27 cellular contexts compared by ENCODE assay signal in genomic region chr4:17230727-17231126, GRCh38.
"Had no signal": no experiment of that assay in that cellular context is flagged by ENCODE, and none has a peak within 500 bp of the region (broad histone marks: within the 10 kb centered on the region; RNA-seq: fewer than 3 reads in every experiment).

No MANE protein-coding gene starts in this region.

- H3K36me3 ChIP-seq: heart right ventricle, left lung, lower lobe of right lung, spleen, tibial artery, upper lobe of left lung, uterus had no signal

- H3K9me3 ChIP-seq: lower lobe of right lung, psoas muscle, tibial artery, upper lobe of left lung, uterus had no signal

- H3K27ac ChIP-seq: left lung, lower lobe of right lung, psoas muscle, spleen, upper lobe of left lung had no signal

- H3K27me3 Mint-ChIP-seq: memory B cell; stimulated activated memory B cell treated with anti-CD40 and anti-IgM and Interleukin-4, amounts not matched to agents 10 μg/mL and 1 μg/mL and 100 μg/mL, for 72 hours had no signal

- H3K27ac Mint-ChIP-seq: endodermal cell; memory B cell; mesothelial cell of epicardium; natural killer cell; stimulated activated memory B cell treated with anti-CD40 and anti-IgM and Interleukin-4, amounts not matched to agents 10 μg/mL and 1 μg/mL and 100 μg/mL, for 72 hours; stimulated activated naive CD8-positive, alpha-beta T cell treated with anti-CD3 and anti-CD28 coated beads, Interleukin-15, Interleukin-2, amounts not matched to agents 100 ng/mL and 50 ng/mL, for 24 hours had no signal

- H3K4me3 ChIP-seq: coronary artery, heart right ventricle, left lung, lower lobe of right lung, psoas muscle, spleen, tibial artery, upper lobe of left lung, uterus had no signal

- H3K4me1 Mint-ChIP-seq: endodermal cell; memory B cell; natural killer cell; stimulated activated memory B cell treated with anti-CD40 and anti-IgM and Interleukin-4, amounts not matched to agents 10 μg/mL and 1 μg/mL and 100 μg/mL, for 72 hours had no signal

- H3K36me3 Mint-ChIP-seq: memory B cell; mesothelial cell of epicardium; natural killer cell; stimulated activated memory B cell treated with anti-CD40 and anti-IgM and Interleukin-4, amounts not matched to agents 10 μg/mL and 1 μg/mL and 100 μg/mL, for 72 hours had no signal

- DNase-seq: effector CD4-positive, alpha-beta T cell; endodermal cell; erythroblast; heart right ventricle; hypothalamus; kidney glomerular epithelial cell; left lung; lower lobe of right lung; natural killer cell; psoas muscle; retina; spleen; stimulated activated CD4-positive, alpha-beta T cell treated with anti-CD3 and anti-CD28 coated beads, Interleukin-15, amount 100 ng/mL, for 24 hours; stimulated activated CD4-positive, alpha-beta T cell treated with anti-CD3 and anti-CD28 coated beads, Interleukin-1b, Interleukin-23, amount 100 ng/mL, for 48 hours; stimulated activated CD4-positive, alpha-beta T cell treated with anti-CD3 and anti-CD28 coated beads, Interleukin-4, amount 100 ng/mL, for 24 hours; tibial artery; upper lobe of left lung; uterus had no signal

- H3K27me3 ChIP-seq: heart right ventricle, left lung, spleen, tibial artery, upper lobe of left lung, uterus had no signal

- ATAC-seq: heart right ventricle; left lung; lower lobe of right lung; natural killer cell; psoas muscle; sciatic nerve; stimulated activated memory B cell treated with anti-CD40 and anti-IgM and Interleukin-4, amounts not matched to agents 10 μg/mL and 1 μg/mL and 100 μg/mL, for 72 hours had no signal

- H3K9me3 Mint-ChIP-seq: natural killer cell; stimulated activated naive CD8-positive, alpha-beta T cell treated with anti-CD3 and anti-CD28 coated beads, Interleukin-15, Interleukin-2, amounts not matched to agents 100 ng/mL and 50 ng/mL, for 24 hours had no signal

- FAIRE-seq: endothelial cell of umbilical vein, frontal cortex, islet of Langerhans had no signal

- H3K4me1 ChIP-seq: left lung, psoas muscle had no signal

- H3K4me3 Mint-ChIP-seq: endodermal cell; memory B cell; mesothelial cell of epicardium; natural killer cell; stimulated activated memory B cell treated with anti-CD40 and anti-IgM and Interleukin-4, amounts not matched to agents 10 μg/mL and 1 μg/mL and 100 μg/mL, for 72 hours; stimulated activated naive CD8-positive, alpha-beta T cell treated with anti-CD3 and anti-CD28 coated beads, Interleukin-15, Interleukin-2, amounts not matched to agents 100 ng/mL and 50 ng/mL, for 24 hours had no signal
